ENCODE assay signal across 8 cellular contexts in genomic region chr17:19377602-19378415, GRCh38. TPM values are rescaled to one million over a fixed set of nuclear protein-coding genes. Genes with fewer than 3 reads are reported as not detected.
DNase-seq lines count a peak whose midpoint lies in the region; ATAC-seq and TF ChIP-seq lines count a peak whose summit lies in the region.

No MANE protein-coding gene starts in this region.

- peaks cover 10% of the 10 kb centered on the region for H3K4me1 ChIP-seq in mammary epithelial cell (ENCODE audit: insufficient read depth, low read length)
- peaks cover 10% of the 10 kb centered on the region for H3K4me1 ChIP-seq in skeletal muscle satellite cell (ENCODE audit: control insufficient read depth, insufficient read depth, low read length)

- BruUV-seq in mammary epithelial cell (replicated peaks; lab: Mats Ljungman, UMichigan), result TSS peak; percentile 18

- TF ChIP-seq CTCF in AG04450 (IDR thresholded peaks at IDR 0.05; ENCODE audit: low read depth, low read length) (no peak), WERI-Rb-1 (IDR thresholded peaks at IDR 0.05; ENCODE audit: low read depth, low read length) (no peak), mammary epithelial cell (conservative IDR thresholded peaks at IDR 0.05 in 1 of 2, IDR thresholded peaks at IDR 0.05 in 1 of 2; ENCODE audit: extremely low read depth in 1 of 2, insufficient read depth in 1 of 2, low read depth in 1 of 2, low read length in 2 of 2) (peak in 1 of 2 donors; percentile 1)

- CTCF ChIA-PET in AG04450 (lab: Charles Lee) (interaction anchor here (1.4 to 3.5 kb wide), 4 partner anchors 12 to 70 kb away, joined by 5 to 26 read pairs (median 15); partner anchors contain the start of gene B9D1), mammary epithelial cell (lab: Charles Lee; ENCODE audit: low non-redundant PET) (interaction anchor here (0.5 to 1.1 kb wide), 5 partner anchors 12 to 752 kb away, joined by 3 to 5 read pairs (median 4); partner anchors contain the start of gene B9D1)

- POLR2A ChIA-PET in AG04450 (lab: Yijun Ruan, JAX), result interaction anchor here (0.5 to 2.5 kb wide), 14 partner anchors 10 to 136 kb away, joined by 3 to 52 read pairs (median 5); partner anchors contain the start of genes B9D1, MFAP4 and RNF112

- H3K27me3 ChIP-seq in AG04450 (ENCODE audit: control insufficient read depth, insufficient read depth, low read length) (no peaks in the 10 kb centered on the region), WERI-Rb-1 (ENCODE audit: insufficient read depth, low read depth, severe bottlenecking) (no peaks in the 10 kb centered on the region), mammary epithelial cell (ENCODE audit: insufficient read depth, low read length) (no peaks in the 10 kb centered on the region), skeletal muscle satellite cell (ENCODE audit: control insufficient read depth, insufficient read depth, low read length) (no peaks in the 10 kb centered on the region)

- 2% methylated on average over 55 of the region's 67 CpGs for WGBS in mammary epithelial cell (ENCODE audit: low coverage, missing lambda C conversion rate)

- DNase-seq in AG04450 (ENCODE audit: low read depth, low spot score), result peak; percentile 98
- DNase-seq in NCI-H2196 treated with DMSO at 0.1 percent for 48 hours (lab: John Stamatoyannopoulos, UW; ENCODE audit: unreplicated experiment), result peak; percentile 89
- peak; percentile 99 for DNase-seq in WERI-Rb-1
- DNase-seq in mammary epithelial cell, result peak; percentile 99

- peak overlapping the region; percentile 90 for H3K9ac ChIP-seq in mammary epithelial cell (ENCODE audit: insufficient read depth, low read length)
- peak overlapping the region; percentile 91 for H3K9ac ChIP-seq in skeletal muscle satellite cell (ENCODE audit: low read depth, low read length)

- H3K4me3 ChIP-seq in AG04450 (ENCODE audit: low read depth, low read length) (peak overlapping the region; percentile 86), WERI-Rb-1 (ENCODE audit: low read depth, low read length) (peak overlapping the region; percentile 86), mammary epithelial cell (replicated peaks in 1 of 3; ENCODE audit: insufficient read depth in 1 of 3, low read depth in 2 of 3, low read length in 3 of 3) (peak overlapping the region; percentile 81 to 87 (median 84)), iPS-18c (ENCODE audit: insufficient read depth, low read depth, low read length) (peak overlapping the region; percentile 97), skeletal muscle satellite cell (ENCODE audit: low read length) (peak overlapping the region; percentile 89)

- peak; percentile 89 for ATAC-seq in GM18907 (IDR thresholded peaks at IDR 0.05; ENCODE audit: unreplicated experiment)
- peak; percentile 88 for ATAC-seq in HG03139 (IDR thresholded peaks at IDR 0.05; ENCODE audit: unreplicated experiment)

- no peaks in the 10 kb centered on the region for H4K20me1 ChIP-seq in mammary epithelial cell (ENCODE audit: insufficient read depth, low read length)

- dilution Hi-C loops in mammary epithelial cell (cut with HindIII; ENCODE audit: low sequenced_read_pairs), result no loop called here

- H3K27ac ChIP-seq in AG04450 (ENCODE audit: low read depth, low read length), result peak overlapping the region; percentile 99
- peak overlapping the region; percentile 79 for H3K27ac ChIP-seq in WERI-Rb-1
- peak overlapping the region; percentile 83 for H3K27ac ChIP-seq in mammary epithelial cell (ENCODE audit: insufficient read depth, low read depth, low read length)

- peak overlapping the region; percentile 84 for H3K4me2 ChIP-seq in mammary epithelial cell (ENCODE audit: insufficient read depth, low read depth, low read length)
- peak overlapping the region; percentile 92 for H3K4me2 ChIP-seq in skeletal muscle satellite cell (ENCODE audit: low read length)

- peak overlapping the region; percentile 89 for H2AFZ ChIP-seq in mammary epithelial cell (ENCODE audit: low read depth, low read length)

- H3K36me3 ChIP-seq in WERI-Rb-1 (peaks cover 42% of the 10 kb centered on the region), mammary epithelial cell (ENCODE audit: insufficient read depth, low read length) (peaks cover 21% of the 10 kb centered on the region), skeletal muscle satellite cell (ENCODE audit: insufficient read depth, low read length) (peaks cover 30% of the 10 kb centered on the region)

- in situ Hi-C loops in mammary epithelial cell (cut with MboI; ENCODE audit: low sequenced_read_pairs in 2 of 2), result no loop called here

- no peaks in the 10 kb centered on the region; the same call in 1 of the 2 replicates for H3K9me3 ChIP-seq in AG04450 (ENCODE audit: control insufficient read depth, insufficient read depth, low read length)
- no peaks in the 10 kb centered on the region for H3K9me3 ChIP-seq in WERI-Rb-1 (ENCODE audit: severe bottlenecking)
- H3K9me3 ChIP-seq in mammary epithelial cell (replicated peaks; ENCODE audit: insufficient read depth, low read length), result no peaks in the 10 kb centered on the region
- no peaks in the 10 kb centered on the region for H3K9me3 ChIP-seq in iPS-18c (ENCODE audit: control insufficient read depth, insufficient read depth, low read length)
- H3K9me3 ChIP-seq in skeletal muscle satellite cell (replicated peaks; ENCODE audit: low read length), result no peaks in the 10 kb centered on the region

- intact Hi-C loops in mammary epithelial cell (cut with micrococcal nuclease), result no loop called here

- H3K79me2 ChIP-seq in mammary epithelial cell (ENCODE audit: insufficient read depth, low read length), result peaks cover 41% of the 10 kb centered on the region

RNA-seq across cellular contexts. Expression of gene MAPK7, which starts 0.5 kb away (rescaled TPM):
- polyA plus RNA-seq in AG04450 (2011; rRNA removed) (6.2 and 11.0 TPM in 2 replicates), mammary epithelial cell (11.2 TPM)
- polyA minus RNA-seq in AG04450 (2011; rRNA and poly(A)+ RNA removed), result 35.7 and 53.6 TPM in 2 replicates
- total RNA-seq in mammary epithelial cell, result 10 to 100 TPM; 19.1 to 21.5 TPM
- polyA minus RNA-seq in mammary epithelial cell, result 31.2 TPM
- total RNA-seq in skeletal muscle satellite cell (2012; rRNA removed), result 16.2 and 18.8 TPM in 2 replicates

RNA-seq across cellular contexts. Expression of gene MFAP4, which starts 9.2 kb away (rescaled TPM):
- polyA plus RNA-seq in AG04450 (2011; rRNA removed) (122 and 230 TPM in 2 replicates), mammary epithelial cell (not detected)
- 57.3 and 80.3 TPM in 2 replicates for polyA minus RNA-seq in AG04450 (2011; rRNA and poly(A)+ RNA removed)
- total RNA-seq in mammary epithelial cell, result under 1 TPM in 1 of 2 donors, not detected in 1; 0.33 TPM
- polyA minus RNA-seq in mammary epithelial cell, result not detected
- 1.5 and 4.2 TPM in 2 replicates for total RNA-seq in skeletal muscle satellite cell (2012; rRNA removed)

RNA-seq across cellular contexts. Expression of gene B9D1, which starts 15.3 kb away (rescaled TPM):
- polyA plus RNA-seq in AG04450 (2011; rRNA removed) (35.2 and 45.8 TPM in 2 replicates), mammary epithelial cell (39.0 TPM)
- 29.7 and 36.6 TPM in 2 replicates for polyA minus RNA-seq in AG04450 (2011; rRNA and poly(A)+ RNA removed)
- 10 to 100 TPM; 21.2 to 23.2 TPM for total RNA-seq in mammary epithelial cell
- polyA minus RNA-seq in mammary epithelial cell, result 25.0 TPM
- 26.6 TPM in 2 replicates for total RNA-seq in skeletal muscle satellite cell (2012; rRNA removed)

RNA-seq across cellular contexts. Expression of gene RNF112, which starts 33.2 kb away (rescaled TPM):
- polyA plus RNA-seq in AG04450 (2011; rRNA removed) (3.3 and 4.5 TPM in 2 replicates), mammary epithelial cell (not detected)
- polyA minus RNA-seq in AG04450 (2011; rRNA and poly(A)+ RNA removed), result 3.1 and 5.5 TPM in 2 replicates
- not detected for total RNA-seq in mammary epithelial cell
- polyA minus RNA-seq in mammary epithelial cell, result not detected
- 1.1 and 2.5 TPM in 2 replicates for total RNA-seq in skeletal muscle satellite cell (2012; rRNA removed)

Comparison
In these comparisons a context has a peak if more than half of its experiments do, and no peak if none do; other contexts are left out.
1. Peak in every context shown above with its lines: DNase-seq, ATAC-seq, H3K4me3 ChIP-seq and H3K27ac ChIP-seq.
2. RNA of gene MFAP4, which starts 9.2 kb away (polyA plus RNA-seq): 122 to 230 TPM in AG04450; not detected in mammary epithelial cell (single experiment); every median in the first group is over 100 times any median in the second.